ENCODE assay signal across 10 cellular contexts in genomic region chr10:122460891-122461293, GRCh38. TPM values are rescaled to one million over a fixed set of nuclear protein-coding genes. Genes with fewer than 3 reads are reported as not detected.
DNase-seq lines count a peak whose midpoint lies in the region; ATAC-seq, FAIRE-seq and TF ChIP-seq lines count a peak whose summit lies in the region.
"Had no signal": no experiment of that assay in that cellular context is flagged by ENCODE, and none has a peak within 500 bp of the region (broad histone marks: within the 10 kb centered on the region; RNA-seq: fewer than 3 reads in every experiment).

No MANE protein-coding gene starts in this region.

- H3K27ac Mint-ChIP-seq in nephron: peak overlapping the region in 2 of 3 experiments; percentile 56 to 59

- POLR2A ChIA-PET in A549 (lab: Yijun Ruan, JAX) (no interaction called here), RWPE1 (lab: Yijun Ruan, JAX; ENCODE audit: low non-redundant PET) (no interaction called here), PC-9 (lab: Charles Lee; ENCODE audit: unreplicated experiment) (no interaction called here)

- H3K4me2 ChIP-seq in A549 (peak overlapping the region; percentile 100), fibroblast of lung (ENCODE audit: extremely low read depth, insufficient read depth, low read length) (peak overlapping the region; percentile 88), PC-9 (no peak overlapping the region)

- no peaks in the 10 kb centered on the region for H3K9me3 Mint-ChIP-seq in nephron

- BruUV-seq in PC-9 (replicated peaks; lab: Mats Ljungman, UMichigan): no TSS peak

- no peak for ATAC-seq in A549

- peak overlapping the region; percentile 88 to 96 for H3K27ac ChIP-seq in A549
- peak overlapping the region; percentile 98 for H3K27ac ChIP-seq in RWPE1
- no peak overlapping the region for H3K27ac ChIP-seq in fibroblast of lung (ENCODE audit: insufficient read depth, low read length)
- no peak overlapping the region for H3K27ac ChIP-seq in PC-9

- H2AFZ ChIP-seq in fibroblast of lung (ENCODE audit: low read length) (peak overlapping the region; percentile 1), PC-9 (no peak overlapping the region)

- H3K9me3 ChIP-seq in A549 (no peaks in the 10 kb centered on the region), fibroblast of lung (ENCODE audit: control insufficient read depth, insufficient read depth, low read depth, low read length) (no peaks in the 10 kb centered on the region), PC-9 (ENCODE audit: insufficient read depth, low read depth) (no peaks in the 10 kb centered on the region)

- H3K4me1 ChIP-seq in A549 (peaks cover 8% of the 10 kb centered on the region; the same call in 2 of the 3 replicates), fibroblast of lung (ENCODE audit: control insufficient read depth, extremely low read depth, insufficient read depth, low read length) (peaks cover 8% of the 10 kb centered on the region), PC-9 (replicated peaks; ENCODE audit: insufficient read depth) (no peaks in the 10 kb centered on the region)

- H3K4me1 Mint-ChIP-seq in nephron: peaks cover 35% of the 10 kb centered on the region

- TF ChIP-seq RAD21 in A549 (conservative IDR thresholded peaks at IDR 0.05 in 1 of 2, IDR thresholded peaks at IDR 0.05 in 1 of 2): no peak

- TF ChIP-seq EP300 in A549 (IDR thresholded peaks at IDR 0.05): no peak

- H3K36me3 Mint-ChIP-seq in nephron (ENCODE audit: low read depth): no peaks in the 10 kb centered on the region

- no peak for FAIRE-seq in A549 (lab: Jason Lieb, UNC)

- no peak for DNase-seq in A549 (ENCODE audit: low read depth in 1 of 2, low spot score in 1 of 2)
- no peak for DNase-seq in RWPE1 (ENCODE audit: low spot score)
- DNase-seq in fibroblast of lung (ENCODE audit: low read depth in 2 of 2): peak in 1 of 2 donors; percentile 12
- DNase-seq in NCI-H526 treated with DMSO at 0.1 percent for 48 hours (lab: John Stamatoyannopoulos, UW): no peak
- DNase-seq in PC-9: no peak
- no peak for DNase-seq in COLO668 (lab: John Stamatoyannopoulos, UW; ENCODE audit: unreplicated experiment)
- DNase-seq in amniotic stem cell (lab: John Stamatoyannopoulos, UW): no peak
- DNase-seq: NCI-H1092 had no signal

- no peaks in the 10 kb centered on the region for H4K20me1 ChIP-seq in fibroblast of lung (ENCODE audit: control insufficient read depth, extremely low read depth, insufficient read depth, low read length)
- no peaks in the 10 kb centered on the region for H4K20me1 ChIP-seq in PC-9 (ENCODE audit: insufficient read depth)

- 63% methylated on average over 11 of the region's 40 CpGs for WGBS in A549 (ENCODE audit: missing lambda C conversion rate)

- H3K36me3 ChIP-seq in fibroblast of lung (ENCODE audit: control insufficient read depth, insufficient read depth, low read length) (no peaks in the 10 kb centered on the region), PC-9 (ENCODE audit: low read depth) (no peaks in the 10 kb centered on the region)

- H3K9ac ChIP-seq in fibroblast of lung (ENCODE audit: insufficient read depth, low read length): peak overlapping the region; percentile 46

- no peaks in the 10 kb centered on the region for H3F3A ChIP-seq in PC-9 (ENCODE audit: insufficient read depth, low read depth)

- H3K79me2 ChIP-seq in fibroblast of lung (ENCODE audit: control insufficient read depth, insufficient read depth, low read length) (peaks cover 15% of the 10 kb centered on the region), PC-9 (ENCODE audit: low read depth) (no peaks in the 10 kb centered on the region)

- intact Hi-C loops in PC-9 (cut with micrococcal nuclease; ENCODE audit: unreplicated experiment): no loop called here

- TF ChIP-seq CTCF in A549 (IDR thresholded peaks at IDR 0.05) (no peak), RWPE1 (conservative IDR thresholded peaks at IDR 0.05; ENCODE audit: low read depth) (no peak), fibroblast of lung (conservative IDR thresholded peaks at IDR 0.05 in 1 of 2, IDR thresholded peaks at IDR 0.05 in 1 of 2; ENCODE audit: low read depth in 1 of 2, low read length in 2 of 2) (no peak), nephron (IDR thresholded peaks at IDR 0.05; ENCODE audit: unreplicated experiment in 3 of 3) (no peak), PC-9 (conservative IDR thresholded peaks at IDR 0.05) (no peak)

- CTCF ChIA-PET in A549 (lab: Yijun Ruan, JAX) (interaction anchor here (1.0 kb wide), 1 partner anchor 19 kb away, joined by 3 read pairs; no protein-coding TSS in a partner anchor), RWPE1 (lab: Yijun Ruan, JAX) (interaction anchor here (0.6 to 1.8 kb wide), 2 partner anchors 16 to 105 kb away, joined by 3 to 5 read pairs; no protein-coding TSS in a partner anchor), PC-9 (lab: Charles Lee) (no interaction called here)

- H3K27me3 Mint-ChIP-seq in nephron (ENCODE audit: low read depth): peaks cover 74% of the 10 kb centered on the region

- TF ChIP-seq POLR2A in A549 (IDR thresholded peaks at IDR 0.05; ENCODE audit: low read length): no peak

- H3K4me3 Mint-ChIP-seq in nephron: peak overlapping the region; percentile 62 to 81 (median 75)

- peaks cover 3% of the 10 kb centered on the region for H3K27me3 ChIP-seq in fibroblast of lung (ENCODE audit: control insufficient read depth, insufficient read depth, low read length)
- H3K27me3 ChIP-seq in PC-9 (ENCODE audit: insufficient read depth, low read depth): peaks cover 9% of the 10 kb centered on the region; the same call in 1 of the 2 replicates

- peak overlapping the region; percentile 82 for H3K4me3 ChIP-seq in A549
- peak overlapping the region; percentile 24 to 70 (median 46) for H3K4me3 ChIP-seq in fibroblast of lung (replicated peaks in 1 of 4; ENCODE audit: control extremely low read depth in 1 of 4, insufficient read depth in 1 of 4, low read depth in 3 of 4, low read length in 4 of 4)
- no peak overlapping the region for H3K4me3 ChIP-seq in PC-9

- H3K9me2 ChIP-seq in PC-9 (ENCODE audit: insufficient read depth): no peaks in the 10 kb centered on the region

TF ChIP-seq in A549, 52 proteins besides CTCF, POLR2A, EP300 and RAD21:
- TF ChIP-seq ZFP36 (IDR thresholded peaks at IDR 0.05; ENCODE audit: borderline replicate concordance, partially characterized antibody): no peak
- 0 out of 2 replicates have a peak, but pooled peaks have one; percentile 22 for TF ChIP-seq PHF8 (IDR thresholded peaks at IDR 0.05; ENCODE audit: borderline replicate concordance, low read depth)
TF ChIP-seq in A549: peak in this region for 1.

RNA-seq across cellular contexts. Expression of gene HTRA1, which starts 0.5 kb away (rescaled TPM):
- polyA plus RNA-seq in A549 (2011; rRNA removed) (65.6 and 92.3 TPM in 2 replicates), A549 (2017; fragmentation: RNase III; extraction: RNeasy Plus Mini Kit Qiagen cat#74134 plus additional on column Dnase treatment) (31.9 to 51.5 TPM (median 50.7 TPM) in 3 replicates), fibroblast of lung (178 and 216 TPM in 2 replicates)
- 20.2 and 25.5 TPM in 2 replicates for polyA plus RNA-seq in A549 (2012; cell fraction: cytosol; rRNA removed)
- polyA plus RNA-seq in A549 (2012; cell fraction: nucleus; rRNA removed): 17.3 and 28.3 TPM in 2 replicates
- polyA minus RNA-seq in A549 (2011; rRNA and poly(A)+ RNA removed): 19.0 and 20.6 TPM in 2 replicates
- total RNA-seq in fibroblast of lung (109 and 198 TPM in 2 replicates), PC-9 (2021) (14.9 and 18.0 TPM in 2 replicates)
- polyA plus RNA-seq in fibroblast of lung (2012): 143 and 170 TPM in 2 replicates
- polyA minus RNA-seq in fibroblast of lung (ENCODE audit: low replicate concordance): 24.3 and 53.8 TPM in 2 replicates

RNA-seq across cellular contexts. Expression of gene ARMS2, which starts 6.4 kb away (rescaled TPM):
- polyA plus RNA-seq in A549 (2011; rRNA removed) (not detected in 2 replicates), A549 (2017; fragmentation: RNase III; extraction: RNeasy Plus Mini Kit Qiagen cat#74134 plus additional on column Dnase treatment) (not detected in 3 replicates), fibroblast of lung (not detected in 2 replicates)
- 0.05 TPM in 1 of 2 replicates, not detected in the other for polyA plus RNA-seq in A549 (2012; cell fraction: cytosol; rRNA removed)
- polyA plus RNA-seq in A549 (2012; cell fraction: nucleus; rRNA removed): not detected in 2 replicates
- not detected in 2 replicates for polyA minus RNA-seq in A549 (2011; rRNA and poly(A)+ RNA removed)
- total RNA-seq in fibroblast of lung (not detected in 2 replicates), PC-9 (2021) (not detected in 2 replicates)
- not detected in 2 replicates for polyA plus RNA-seq in fibroblast of lung (2012)
- not detected in 2 replicates for polyA minus RNA-seq in fibroblast of lung (ENCODE audit: low replicate concordance)
- total RNA-seq: left colon had no signal

Comparison
In these comparisons a context has a peak if more than half of its experiments do, and no peak if none do; other contexts are left out.
1. H3K27ac ChIP-seq: peak in A549 (2 of 2) and RWPE1 (single experiment); none in fibroblast of lung (single experiment) and PC-9 (single experiment).